22 cellular contexts compared by ENCODE assay signal in genomic region chr6:157941101-157941863, GRCh38. TPM values are rescaled to one million over a fixed set of nuclear protein-coding genes. Genes with fewer than 3 reads are reported as not detected.
DNase-seq lines count a peak whose midpoint lies in the region; ATAC-seq lines count a peak whose summit lies in the region.
"Had no signal": no experiment of that assay in that cellular context is flagged by ENCODE, and none has a peak within 500 bp of the region (broad histone marks: within the 10 kb centered on the region; RNA-seq: fewer than 3 reads in every experiment).

No MANE protein-coding gene starts in this region.

- H3K27ac Mint-ChIP-seq in activated naive CD4-positive, alpha-beta T cell treated with anti-CD3 and anti-CD28 coated beads, Interleukin-2, amount 50 U/mL, for 72 hours: peak overlapping the region; percentile 29 to 71
- H3K27ac Mint-ChIP-seq: activated CD4-positive, alpha-beta T cell treated with anti-CD3 and anti-CD28 coated beads, Interleukin-2, amount 10 ng/mL, durations not matched to agents 7 days and 5 days; activated naive CD4-positive, alpha-beta T cell treated with anti-CD3 and anti-CD28 coated beads, Interleukin-2, amount 10 ng/mL, durations not matched to agents 7 days and 5 days; CD14-positive monocyte; T-helper 1 cell treated with Interleukin-12 subunit alpha and Interleukin-12 subunit beta and Interleukin-4 antibody, amounts not matched to agents 30 μg/mL and 1 μg/mL, for 36 hours had no signal

- peaks cover 40 to 68% of the 10 kb centered on the region in 2 donors for H3K36me3 Mint-ChIP-seq in activated naive CD4-positive, alpha-beta T cell treated with anti-CD3 and anti-CD28 coated beads, Interleukin-2, amount 50 U/mL, for 72 hours

- DNase-seq in activated naive CD4-positive, alpha-beta T cell treated with anti-CD3 and anti-CD28 coated beads, Interleukin-2, amount 50 U/mL, for 72 hours (ENCODE audit: low spot score in 2 of 2): no peak
- no peak for DNase-seq in activated naive CD4-positive, alpha-beta T cell treated with anti-CD3 and anti-CD28 coated beads, Interleukin-2, amount 50 U/mL, for 16 hours
- peak; percentile 58 for DNase-seq in cerebellum (ENCODE audit: low spot score)
- DNase-seq in medulla oblongata (ENCODE audit: extremely low spot score): peak; percentile 95
- DNase-seq in NK-92 (lab: John Stamatoyannopoulos, UW; ENCODE audit: unreplicated experiment): no peak
- DNase-seq: activated CD4-positive, alpha-beta T cell treated with anti-CD3 and anti-CD28 coated beads, Interleukin-2, amount 10 ng/mL, durations not matched to agents 7 days and 5 days; activated naive CD4-positive, alpha-beta T cell treated with anti-CD3 and anti-CD28 coated beads, Interleukin-2, amount 10 ng/mL, durations not matched to agents 7 days and 5 days; colonic mucosa; esophagus squamous epithelium; gastrocnemius medialis; H9; IMR-90; mesenchymal stem cell; naive thymus-derived CD8-positive, alpha-beta T cell; NCI-H1105 treated with DMSO at 0.1 percent for 48 hours; NCI-H2029 treated with DMSO at 0.1 percent for 48 hours; NCI-H446 had no signal

- ATAC-seq in activated naive CD4-positive, alpha-beta T cell treated with anti-CD3 and anti-CD28 coated beads, Interleukin-2, amount 50 U/mL, for 72 hours: no peak
- ATAC-seq in HG03135 (IDR thresholded peaks at IDR 0.05; ENCODE audit: unreplicated experiment) (no peak), GM19324 (IDR thresholded peaks at IDR 0.05; ENCODE audit: low FRiP score, unreplicated experiment) (no peak)
- ATAC-seq: gastrocnemius medialis; naive thymus-derived CD8-positive, alpha-beta T cell had no signal

- peaks cover 0 to 6% of the 10 kb centered on the region in 2 donors for H3K9me3 Mint-ChIP-seq in activated naive CD4-positive, alpha-beta T cell treated with anti-CD3 and anti-CD28 coated beads, Interleukin-2, amount 50 U/mL, for 72 hours
- H3K9me3 Mint-ChIP-seq: activated CD4-positive, alpha-beta T cell treated with anti-CD3 and anti-CD28 coated beads, Interleukin-2, amount 10 ng/mL, durations not matched to agents 7 days and 5 days; activated naive CD4-positive, alpha-beta T cell treated with anti-CD3 and anti-CD28 coated beads, Interleukin-2, amount 10 ng/mL, durations not matched to agents 7 days and 5 days; brain; CD14-positive monocyte; H9; naive thymus-derived CD8-positive, alpha-beta T cell; T-helper 1 cell treated with Interleukin-12 subunit alpha and Interleukin-12 subunit beta and Interleukin-4 antibody, amounts not matched to agents 30 μg/mL and 1 μg/mL, for 36 hours had no signal

RNA-seq across cellular contexts. Expression of gene SYNJ2, which starts 40.4 kb away (rescaled TPM):
- 10 to 100 TPM; 31.6 to 51.7 TPM for total RNA-seq in activated naive CD4-positive, alpha-beta T cell treated with anti-CD3 and anti-CD28 coated beads, Interleukin-2, amount 50 U/mL, for 72 hours
- 68.6 TPM for total RNA-seq in cerebellum

Comparison
In these comparisons a context has a peak if more than half of its experiments do, and no peak if none do; other contexts are left out.
1. DNase-seq: peak in cerebellum (single experiment) and medulla oblongata (single experiment); none in activated naive CD4-positive, alpha-beta T cell treated with anti-CD3 and anti-CD28 coated beads, Interleukin-2, amount 50 U/mL, for 72 hours (0 of 2), activated naive CD4-positive, alpha-beta T cell treated with anti-CD3 and anti-CD28 coated beads, Interleukin-2, amount 50 U/mL, for 16 hours (single experiment) and NK-92 (single experiment).